ENCODE assay signal across 9 cellular contexts in the genomic region with DNA sequence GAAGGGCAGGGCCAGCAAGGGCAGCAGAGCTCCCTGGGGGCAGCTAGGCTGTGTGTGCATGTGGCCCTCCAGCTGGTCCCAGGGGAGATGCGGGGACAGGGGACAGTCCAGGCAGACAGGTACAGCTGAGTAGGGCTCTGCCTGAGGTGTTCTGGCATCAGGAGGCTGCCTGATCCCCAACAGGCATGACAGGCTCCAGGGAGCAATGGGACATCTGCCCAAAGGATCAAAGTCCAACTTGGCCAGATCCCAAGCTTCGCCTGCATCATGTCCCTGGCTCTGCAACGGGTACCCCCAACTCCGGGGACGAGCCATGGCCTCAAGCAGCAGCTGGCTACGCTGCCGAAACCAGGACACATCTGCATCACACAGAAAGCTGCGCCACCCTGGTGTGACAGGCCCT. TPM values are rescaled to one million over a fixed set of nuclear protein-coding genes. Genes with fewer than 3 reads are reported as not detected.
A peak's percentile ranks its signal among the peaks of the same experiment; 100 is the strongest.
DNase-seq lines count a peak whose midpoint lies in the region; ATAC-seq and FAIRE-seq lines count a peak whose summit lies in the region.
"Had no signal": no experiment of that assay in that cellular context is flagged by ENCODE, and none has a peak within 500 bp of the region (broad histone marks: within the 10 kb centered on the region; RNA-seq: fewer than 3 reads in every experiment).

No MANE protein-coding gene starts in this region.

- H3K27ac ChIP-seq in substantia nigra (ENCODE audit: low read depth, low read length, poor library complexity, severe bottlenecking) (peak overlapping the region; percentile 98), mesendoderm (ENCODE audit: low read depth, low read length) (no peak overlapping the region)

- no peak overlapping the region for H3K4me3 ChIP-seq in mesendoderm (ENCODE audit: low read length)

- H3K4ac ChIP-seq in mesendoderm (ENCODE audit: low read depth, low read length): no peak overlapping the region

- H2BK120ac ChIP-seq in mesendoderm (ENCODE audit: low read depth, low read length): no peak overlapping the region

- no peak overlapping the region for H3K9ac ChIP-seq in mesendoderm (ENCODE audit: low read length)

- peaks cover 4% of the 10 kb centered on the region for H3K4me1 ChIP-seq in mesendoderm (ENCODE audit: control insufficient read depth, low read depth, low read length)

- no peak overlapping the region for H3K18ac ChIP-seq in mesendoderm (ENCODE audit: low read length)

- H3K27ac Mint-ChIP-seq in activated CD4-positive, alpha-beta T cell treated with anti-CD3 and anti-CD28 coated beads, Interleukin-2, amount 10 ng/mL, durations not matched to agents 24 days and 14 days: peak overlapping the region; percentile 93
- peak overlapping the region; percentile 94 for H3K27ac Mint-ChIP-seq in activated CD4-positive, alpha-beta memory T cell treated with anti-CD3 and anti-CD28 coated beads, Interleukin-2, amount 10 ng/mL, durations not matched to agents 7 days and 5 days

- H3K36me3 ChIP-seq in mesendoderm (ENCODE audit: control insufficient read depth, insufficient read depth, low read length): no peaks in the 10 kb centered on the region

- no peak overlapping the region for H3K56ac ChIP-seq in mesendoderm (ENCODE audit: low read length)

- H4K5ac ChIP-seq in mesendoderm (ENCODE audit: low read length): no peak overlapping the region

- no peaks in the 10 kb centered on the region for H3K9me3 Mint-ChIP-seq in activated CD4-positive, alpha-beta T cell treated with anti-CD3 and anti-CD28 coated beads, Interleukin-2, amount 10 ng/mL, durations not matched to agents 24 days and 14 days
- H3K9me3 Mint-ChIP-seq in activated CD4-positive, alpha-beta memory T cell treated with anti-CD3 and anti-CD28 coated beads, Interleukin-2, amount 10 ng/mL, durations not matched to agents 7 days and 5 days: no peaks in the 10 kb centered on the region

- H2BK5ac ChIP-seq in mesendoderm (ENCODE audit: low read length): no peak overlapping the region

- ATAC-seq in left lobe of liver: peak; percentile 41
- ATAC-seq in GM18858 (IDR thresholded peaks at IDR 0.05; ENCODE audit: unreplicated experiment): no peak

- no peak overlapping the region for H4K8ac ChIP-seq in mesendoderm (ENCODE audit: low read depth, low read length)

- POLR2A ChIA-PET in activated CD4-positive, alpha-beta memory T cell treated with anti-CD3 and anti-CD28 coated beads, Interleukin-2, amount 10 ng/mL, durations not matched to agents 7 days and 5 days (lab: Charles Lee): interaction anchor here (0.8 to 3.7 kb wide), 4 partner anchors 9 to 86 kb away, joined by 3 to 57 read pairs (median 4); a partner anchor contains a TSS

- H2AK5ac ChIP-seq in mesendoderm (ENCODE audit: low read length): no peak overlapping the region

- intact Hi-C loops in activated CD4-positive, alpha-beta T cell treated with anti-CD3 and anti-CD28 coated beads, Interleukin-2, amount 10 ng/mL, durations not matched to agents 24 days and 14 days (cut with micrococcal nuclease): loop anchor here (10.0 kb wide), 1 partner anchor 384 kb away; no protein-coding TSS in a partner anchor

- peaks cover 11% of the 10 kb centered on the region for H3K79me1 ChIP-seq in mesendoderm (ENCODE audit: low read length)

- H3K4me2 ChIP-seq in mesendoderm (ENCODE audit: low read length): no peak overlapping the region

- H3K79me2 ChIP-seq in mesendoderm (ENCODE audit: control insufficient read depth, insufficient read depth, low read length): peaks cover 1% of the 10 kb centered on the region

- no peak overlapping the region for H3K23ac ChIP-seq in mesendoderm (ENCODE audit: low read length)

- H3K4me1 Mint-ChIP-seq in activated CD4-positive, alpha-beta T cell treated with anti-CD3 and anti-CD28 coated beads, Interleukin-2, amount 10 ng/mL, durations not matched to agents 24 days and 14 days: peaks cover 50% of the 10 kb centered on the region
- H3K4me1 Mint-ChIP-seq in activated CD4-positive, alpha-beta memory T cell treated with anti-CD3 and anti-CD28 coated beads, Interleukin-2, amount 10 ng/mL, durations not matched to agents 7 days and 5 days: peaks cover 62% of the 10 kb centered on the region

- WGBS in mesendoderm (ENCODE audit: extremely low coverage, insufficient coverage, low lambda C conversion rate): no CpG with 5 or more reads among the region's 8 CpGs

- CTCF ChIA-PET in activated CD4-positive, alpha-beta memory T cell treated with anti-CD3 and anti-CD28 coated beads, Interleukin-2, amount 10 ng/mL, durations not matched to agents 7 days and 5 days (lab: Charles Lee): interaction anchor here (3.0 to 3.9 kb wide), 2 partner anchors 32 to 80 kb away, joined by 19 to 20 read pairs; no protein-coding TSS in a partner anchor

- DNase-seq in activated CD4-positive, alpha-beta T cell treated with anti-CD3 and anti-CD28 coated beads, Interleukin-2, amount 10 ng/mL, durations not matched to agents 24 days and 14 days: peak; percentile 61
- DNase-seq in activated CD4-positive, alpha-beta T cell treated with anti-CD3 and anti-CD28 coated beads for 48 hours: no peak
- no peak for DNase-seq in activated CD4-positive, alpha-beta memory T cell treated with anti-CD3 and anti-CD28 coated beads, Interleukin-2, amount 10 ng/mL, durations not matched to agents 7 days and 5 days
- peak; percentile 94 for DNase-seq in left lobe of liver (ENCODE audit: low spot score)
- peak in 4 of 49 donors; percentile 8 to 91 (median 16) for DNase-seq in substantia nigra (lab: John Stamatoyannopoulos, UW)
- no peak for DNase-seq in mesendoderm
- no peak for DNase-seq in urothelium cell line (ENCODE audit: low spot score)

- H3K36me3 Mint-ChIP-seq in activated CD4-positive, alpha-beta T cell treated with anti-CD3 and anti-CD28 coated beads, Interleukin-2, amount 10 ng/mL, durations not matched to agents 24 days and 14 days (ENCODE audit: low read depth): peaks cover 48% of the 10 kb centered on the region
- H3K36me3 Mint-ChIP-seq in activated CD4-positive, alpha-beta memory T cell treated with anti-CD3 and anti-CD28 coated beads, Interleukin-2, amount 10 ng/mL, durations not matched to agents 7 days and 5 days (ENCODE audit: low read depth): peaks cover 55% of the 10 kb centered on the region

- FAIRE-seq in urothelium cell line (lab: Jason Lieb, UNC): no peak
- FAIRE-seq: colon had no signal

- no peaks in the 10 kb centered on the region for H3K27me3 Mint-ChIP-seq in activated CD4-positive, alpha-beta T cell treated with anti-CD3 and anti-CD28 coated beads, Interleukin-2, amount 10 ng/mL, durations not matched to agents 24 days and 14 days
- no peaks in the 10 kb centered on the region for H3K27me3 Mint-ChIP-seq in activated CD4-positive, alpha-beta memory T cell treated with anti-CD3 and anti-CD28 coated beads, Interleukin-2, amount 10 ng/mL, durations not matched to agents 7 days and 5 days

- no peaks in the 10 kb centered on the region for H3K27me3 ChIP-seq in mesendoderm (ENCODE audit: insufficient read depth, low read length, poor library complexity)

- H2BK15ac ChIP-seq in mesendoderm (replicated peaks; ENCODE audit: low read depth): no peak overlapping the region

- peak overlapping the region; percentile 96 for H3K4me3 Mint-ChIP-seq in activated CD4-positive, alpha-beta T cell treated with anti-CD3 and anti-CD28 coated beads, Interleukin-2, amount 10 ng/mL, durations not matched to agents 24 days and 14 days
- H3K4me3 Mint-ChIP-seq in activated CD4-positive, alpha-beta memory T cell treated with anti-CD3 and anti-CD28 coated beads, Interleukin-2, amount 10 ng/mL, durations not matched to agents 7 days and 5 days: peak overlapping the region; percentile 95

RNA-seq across cellular contexts. Expression of a gene that starts 21.8 kb away (rescaled TPM):
- 18.3 and 20.0 TPM in 2 replicates for total RNA-seq in activated CD4-positive, alpha-beta T cell treated with anti-CD3 and anti-CD28 coated beads, Interleukin-2, amount 10 ng/mL, durations not matched to agents 24 days and 14 days
- 10 to 100 TPM; 13.4 to 15.2 TPM for total RNA-seq in activated CD4-positive, alpha-beta memory T cell treated with anti-CD3 and anti-CD28 coated beads, Interleukin-2, amount 10 ng/mL, durations not matched to agents 7 days and 5 days
- total RNA-seq in left lobe of liver: 3.3 TPM
- 15.5 TPM for polyA plus RNA-seq in mesendoderm (2013, experiment 1 of 2)
- 16.0 TPM for polyA plus RNA-seq in mesendoderm (2013, experiment 2 of 2)

RNA-seq across cellular contexts. Expression of a gene that starts 28.3 kb away (rescaled TPM):
- 272 and 275 TPM in 2 replicates for total RNA-seq in activated CD4-positive, alpha-beta T cell treated with anti-CD3 and anti-CD28 coated beads, Interleukin-2, amount 10 ng/mL, durations not matched to agents 24 days and 14 days
- total RNA-seq in activated CD4-positive, alpha-beta memory T cell treated with anti-CD3 and anti-CD28 coated beads, Interleukin-2, amount 10 ng/mL, durations not matched to agents 7 days and 5 days: 100 to 1,000 TPM; 240 to 241 TPM
- 69.3 TPM for total RNA-seq in left lobe of liver
- polyA plus RNA-seq in mesendoderm (2013, experiment 1 of 2): 1,066 TPM
- 1,068 TPM for polyA plus RNA-seq in mesendoderm (2013, experiment 2 of 2)

RNA-seq across cellular contexts. Expression of a gene that starts 28.4 kb away (rescaled TPM):
- 24.4 and 25.9 TPM in 2 replicates for total RNA-seq in activated CD4-positive, alpha-beta T cell treated with anti-CD3 and anti-CD28 coated beads, Interleukin-2, amount 10 ng/mL, durations not matched to agents 24 days and 14 days
- 10 to 100 TPM; 14.9 to 17.5 TPM for total RNA-seq in activated CD4-positive, alpha-beta memory T cell treated with anti-CD3 and anti-CD28 coated beads, Interleukin-2, amount 10 ng/mL, durations not matched to agents 7 days and 5 days
- 9.2 TPM for total RNA-seq in left lobe of liver
- polyA plus RNA-seq in mesendoderm (2013, experiment 1 of 2): 17.5 TPM
- 16.4 TPM for polyA plus RNA-seq in mesendoderm (2013, experiment 2 of 2)

RNA-seq across cellular contexts. Expression of a gene that starts 35.6 kb away (rescaled TPM):
- total RNA-seq in activated CD4-positive, alpha-beta T cell treated with anti-CD3 and anti-CD28 coated beads, Interleukin-2, amount 10 ng/mL, durations not matched to agents 24 days and 14 days: 79.1 and 84.9 TPM in 2 replicates
- 100 to 1,000 TPM; 336 to 337 TPM for total RNA-seq in activated CD4-positive, alpha-beta memory T cell treated with anti-CD3 and anti-CD28 coated beads, Interleukin-2, amount 10 ng/mL, durations not matched to agents 7 days and 5 days
- 97.9 TPM for total RNA-seq in left lobe of liver
- polyA plus RNA-seq in mesendoderm (2013, experiment 1 of 2): 181 TPM
- 171 TPM for polyA plus RNA-seq in mesendoderm (2013, experiment 2 of 2)

RNA-seq across cellular contexts. Expression of a gene that starts 38.4 kb away (rescaled TPM):
- total RNA-seq in activated CD4-positive, alpha-beta T cell treated with anti-CD3 and anti-CD28 coated beads, Interleukin-2, amount 10 ng/mL, durations not matched to agents 24 days and 14 days: 5.7 and 6.5 TPM in 2 replicates
- total RNA-seq in activated CD4-positive, alpha-beta memory T cell treated with anti-CD3 and anti-CD28 coated beads, Interleukin-2, amount 10 ng/mL, durations not matched to agents 7 days and 5 days: 1 to 10 TPM; 1.7 to 1.9 TPM
- total RNA-seq in left lobe of liver: 142 TPM
- 58.6 TPM for polyA plus RNA-seq in mesendoderm (2013, experiment 1 of 2)
- 54.5 TPM for polyA plus RNA-seq in mesendoderm (2013, experiment 2 of 2)

Comparison
In these comparisons a context has a peak if more than half of its experiments do, and no peak if none do; other contexts are left out.
1. DNase-seq: peak in activated CD4-positive, alpha-beta T cell treated with anti-CD3 and anti-CD28 coated beads, Interleukin-2, amount 10 ng/mL, durations not matched to agents 24 days and 14 days (single experiment) and left lobe of liver (single experiment); none in activated CD4-positive, alpha-beta T cell treated with anti-CD3 and anti-CD28 coated beads for 48 hours (single experiment), activated CD4-positive, alpha-beta memory T cell treated with anti-CD3 and anti-CD28 coated beads, Interleukin-2, amount 10 ng/mL, durations not matched to agents 7 days and 5 days (single experiment), mesendoderm (single experiment) and urothelium cell line (single experiment).